ENCODE assay signal across 1 cellular context in the genomic region with DNA sequence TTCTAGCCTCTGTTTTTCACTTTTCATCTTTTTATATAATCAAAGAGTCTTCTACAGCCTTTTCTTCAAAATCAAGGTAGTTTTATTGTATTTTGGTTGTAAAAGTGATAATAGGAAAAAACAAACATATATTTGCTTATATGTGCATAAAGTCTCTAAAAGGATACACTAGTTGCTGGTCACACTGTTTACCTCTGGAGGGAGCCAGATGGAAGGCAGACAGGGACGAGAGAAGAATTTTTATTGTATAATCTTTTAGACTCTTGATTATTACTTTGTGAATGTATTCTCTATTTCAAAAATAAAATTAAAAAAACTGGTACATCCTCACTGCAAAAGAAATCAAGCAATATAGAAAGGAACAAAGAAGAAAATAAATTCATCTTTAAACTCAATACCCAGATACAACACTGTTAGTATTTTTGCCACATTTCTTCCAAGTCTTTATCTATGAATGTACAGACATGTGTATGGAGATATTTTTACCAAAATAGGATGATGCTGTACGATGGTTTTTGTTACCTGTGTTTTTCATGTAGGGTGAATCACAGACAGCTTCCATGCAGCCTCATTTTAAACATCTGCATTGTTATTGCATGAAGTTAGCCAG.
TF ChIP-seq lines count a peak whose summit lies in the region.

No MANE protein-coding gene starts in this region.

TF ChIP-seq in GM23338, 12 proteins besides CTCF, POLR2A, EP300 and RAD21:
- TF ChIP-seq, protein P1, sequence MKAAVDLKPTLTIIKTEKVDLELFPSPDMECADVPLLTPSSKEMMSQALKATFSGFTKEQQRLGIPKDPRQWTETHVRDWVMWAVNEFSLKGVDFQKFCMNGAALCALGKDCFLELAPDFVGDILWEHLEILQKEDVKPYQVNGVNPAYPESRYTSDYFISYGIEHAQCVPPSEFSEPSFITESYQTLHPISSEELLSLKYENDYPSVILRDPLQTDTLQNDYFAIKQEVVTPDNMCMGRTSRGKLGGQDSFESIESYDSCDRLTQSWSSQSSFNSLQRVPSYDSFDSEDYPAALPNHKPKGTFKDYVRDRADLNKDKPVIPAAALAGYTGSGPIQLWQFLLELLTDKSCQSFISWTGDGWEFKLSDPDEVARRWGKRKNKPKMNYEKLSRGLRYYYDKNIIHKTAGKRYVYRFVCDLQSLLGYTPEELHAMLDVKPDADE (IDR thresholded peaks at IDR 0.05) = no peak
- TF ChIP-seq ZNF114 (CRISPR knock-in tag; IDR thresholded peaks at IDR 0.05) (no peak), EZH2 (IDR thresholded peaks at IDR 0.05; ENCODE audit: low read depth, unreplicated experiment) (no peak), EZH2phosphoT487 (IDR thresholded peaks at IDR 0.05; ENCODE audit: unreplicated experiment) (no peak), STAT1 (IDR thresholded peaks at IDR 0.05; ENCODE audit: unreplicated experiment) (no peak), ZNF331 (CRISPR knock-in tag; IDR thresholded peaks at IDR 0.05; ENCODE audit: low read depth) (no peak), POLR2AphosphoS5 (IDR thresholded peaks at IDR 0.05; ENCODE audit: low read depth) (no peak), NANOG (IDR thresholded peaks at IDR 0.05; ENCODE audit: borderline replicate concordance) (no peak)
- TF ChIP-seq, protein P2, sequence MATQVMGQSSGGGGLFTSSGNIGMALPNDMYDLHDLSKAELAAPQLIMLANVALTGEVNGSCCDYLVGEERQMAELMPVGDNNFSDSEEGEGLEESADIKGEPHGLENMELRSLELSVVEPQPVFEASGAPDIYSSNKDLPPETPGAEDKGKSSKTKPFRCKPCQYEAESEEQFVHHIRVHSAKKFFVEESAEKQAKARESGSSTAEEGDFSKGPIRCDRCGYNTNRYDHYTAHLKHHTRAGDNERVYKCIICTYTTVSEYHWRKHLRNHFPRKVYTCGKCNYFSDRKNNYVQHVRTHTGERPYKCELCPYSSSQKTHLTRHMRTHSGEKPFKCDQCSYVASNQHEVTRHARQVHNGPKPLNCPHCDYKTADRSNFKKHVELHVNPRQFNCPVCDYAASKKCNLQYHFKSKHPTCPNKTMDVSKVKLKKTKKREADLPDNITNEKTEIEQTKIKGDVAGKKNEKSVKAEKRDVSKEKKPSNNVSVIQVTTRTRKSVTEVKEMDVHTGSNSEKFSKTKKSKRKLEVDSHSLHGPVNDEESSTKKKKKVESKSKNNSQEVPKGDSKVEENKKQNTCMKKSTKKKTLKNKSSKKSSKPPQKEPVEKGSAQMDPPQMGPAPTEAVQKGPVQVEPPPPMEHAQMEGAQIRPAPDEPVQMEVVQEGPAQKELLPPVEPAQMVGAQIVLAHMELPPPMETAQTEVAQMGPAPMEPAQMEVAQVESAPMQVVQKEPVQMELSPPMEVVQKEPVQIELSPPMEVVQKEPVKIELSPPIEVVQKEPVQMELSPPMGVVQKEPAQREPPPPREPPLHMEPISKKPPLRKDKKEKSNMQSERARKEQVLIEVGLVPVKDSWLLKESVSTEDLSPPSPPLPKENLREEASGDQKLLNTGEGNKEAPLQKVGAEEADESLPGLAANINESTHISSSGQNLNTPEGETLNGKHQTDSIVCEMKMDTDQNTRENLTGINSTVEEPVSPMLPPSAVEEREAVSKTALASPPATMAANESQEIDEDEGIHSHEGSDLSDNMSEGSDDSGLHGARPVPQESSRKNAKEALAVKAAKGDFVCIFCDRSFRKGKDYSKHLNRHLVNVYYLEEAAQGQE (IDR thresholded peaks at IDR 0.05; ENCODE audit: unreplicated experiment) = no peak
